ENCODE assay signal across 1 cellular context in genomic region chr10:29409241-29410051, GRCh38.
TF ChIP-seq lines count a peak whose summit lies in the region.

No MANE protein-coding gene starts in this region.

TF ChIP-seq in HEK293, 187 proteins besides CTCF, POLR2A, EP300 and RAD21 (continued from another document):
- peak; percentile 83 for TF ChIP-seq ZNF518A (tag by site-specific recombination; conservative IDR thresholded peaks at IDR 0.05; ENCODE audit: low read depth)
- no peak for TF ChIP-seq ZNF423 (tag by site-specific recombination; IDR thresholded peaks at IDR 0.05)
- TF ChIP-seq ZNF670 (tag by site-specific recombination; IDR thresholded peaks at IDR 0.05; ENCODE audit: low read depth) = no peak
- peak; percentile 60 for TF ChIP-seq REST (tag by site-specific recombination; IDR thresholded peaks at IDR 0.05)
- no peak for TF ChIP-seq ZNF202 (tag by site-specific recombination; IDR thresholded peaks at IDR 0.05; ENCODE audit: borderline replicate concordance)
- no peak for TF ChIP-seq MEIS1 (CRISPR knock-in tag; IDR thresholded peaks at IDR 0.05; ENCODE audit: borderline replicate concordance)
- TF ChIP-seq ZNF26 (tag by site-specific recombination; IDR thresholded peaks at IDR 0.05) = no peak
- 0 out of 2 replicates have a peak, but pooled peaks have one; percentile 25 for TF ChIP-seq ZNF146 (tag by site-specific recombination; IDR thresholded peaks at IDR 0.05)
- peak; percentile 68; the same call in 1 of the 2 replicates for TF ChIP-seq ZNF610 (tag by site-specific recombination; IDR thresholded peaks at IDR 0.05; ENCODE audit: borderline replicate concordance)
- TF ChIP-seq SP2 (tag by site-specific recombination; IDR thresholded peaks at IDR 0.05) = peak; percentile 12; the same call in 1 of the 2 replicates
- no peak for TF ChIP-seq ZNF623 (tag by site-specific recombination; IDR thresholded peaks at IDR 0.05)
- TF ChIP-seq ZNF701 (tag by site-specific recombination; IDR thresholded peaks at IDR 0.05) = no peak
- peak; percentile 90 for TF ChIP-seq GLIS1 (tag by site-specific recombination; IDR thresholded peaks at IDR 0.05)
- no peak for TF ChIP-seq ZNF148 (tag by site-specific recombination; IDR thresholded peaks at IDR 0.05; ENCODE audit: borderline replicate concordance)
- TF ChIP-seq ZNF645 (tag by site-specific recombination; IDR thresholded peaks at IDR 0.05) = no peak
- TF ChIP-seq ZNF544 (tag by site-specific recombination; IDR thresholded peaks at IDR 0.05) = no peak
